ENCODE assay signal across 18 cellular contexts in the genomic region with DNA sequence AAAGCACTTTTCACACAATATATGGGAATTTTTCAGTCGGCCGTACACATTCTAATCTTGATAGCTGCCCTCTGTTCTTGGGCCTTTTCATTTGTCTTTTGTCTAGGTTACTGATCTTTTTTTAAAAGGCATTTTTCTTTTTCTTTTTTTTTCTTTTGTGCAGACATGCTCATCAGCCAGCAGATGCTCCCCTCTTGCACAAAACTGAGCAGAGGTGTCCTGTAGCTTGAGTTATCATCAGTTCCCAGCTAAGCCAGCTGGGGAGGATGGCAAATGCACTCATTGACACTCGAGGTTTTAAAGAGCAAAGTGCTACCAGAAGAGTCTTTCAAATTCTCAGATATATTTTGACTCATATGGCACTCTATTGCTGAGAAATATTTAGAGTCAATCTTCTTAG.
DNase-seq lines count a peak whose midpoint lies in the region; ATAC-seq, FAIRE-seq and TF ChIP-seq lines count a peak whose summit lies in the region.
"Had no signal": no experiment of that assay in that cellular context is flagged by ENCODE, and none has a peak within 500 bp of the region (broad histone marks: within the 10 kb centered on the region; RNA-seq: fewer than 3 reads in every experiment).

No MANE protein-coding gene starts in this region.

- ATAC-seq in HG03280 (IDR thresholded peaks at IDR 0.05; ENCODE audit: unreplicated experiment) (no peak), GM21360 (IDR thresholded peaks at IDR 0.05; ENCODE audit: unreplicated experiment) (no peak)
- ATAC-seq: HepG2 had no signal

- H3K79me2 ChIP-seq in hepatocyte, result no peaks in the 10 kb centered on the region

- H3K4me2 ChIP-seq in hepatocyte, result no peak overlapping the region

- H3K36me3 ChIP-seq in hepatocyte (replicated peaks; ENCODE audit: insufficient read depth, low read depth), result no peaks in the 10 kb centered on the region
- H3K36me3 ChIP-seq: brain microvascular endothelial cell had no signal

- TF ChIP-seq POLR2A in GM12892 (IDR thresholded peaks at IDR 0.05; ENCODE audit: low read depth, low read length), result no peak

- FAIRE-seq in GM12892 (lab: Jason Lieb, UNC), result no peak
- FAIRE-seq: G401.6, GM12891, HepG2, islet of Langerhans had no signal

- no peak overlapping the region for H3K4me3 ChIP-seq in hepatocyte

- no peaks in the 10 kb centered on the region for H3K4me1 ChIP-seq in hepatocyte (ENCODE audit: insufficient read depth)

- no peaks in the 10 kb centered on the region for H4K20me1 ChIP-seq in hepatocyte (ENCODE audit: insufficient read depth, poor library complexity, severe bottlenecking)

- TF ChIP-seq CTCF in hepatocyte (IDR thresholded peaks at IDR 0.05; ENCODE audit: poor library complexity), result peak; percentile 42

- no peaks in the 10 kb centered on the region for H3K9me2 ChIP-seq in hepatocyte (replicated peaks; ENCODE audit: insufficient read depth)

- WGBS in hepatocyte (ENCODE audit: low lambda C conversion rate, missing lambda C conversion rate), result 49% methylated on average over 3 of the region's 3 CpGs

- H2AFZ ChIP-seq in hepatocyte, result no peak overlapping the region

- no peak overlapping the region for H3K27ac ChIP-seq in hepatocyte
- H3K27ac ChIP-seq: brain microvascular endothelial cell had no signal

- no peaks in the 10 kb centered on the region for H3K27me3 ChIP-seq in hepatocyte
- H3K27me3 ChIP-seq: brain microvascular endothelial cell had no signal

- DNase-seq in Ammon's horn (ENCODE audit: low spot score), result peak; percentile 33
- peak; percentile 9 for DNase-seq in NCI-H1092 (lab: John Stamatoyannopoulos, UW)
- peak; percentile 46 for DNase-seq in OCI-M1 (lab: John Stamatoyannopoulos, UW)
- no peak for DNase-seq in hepatocyte (ENCODE audit: low spot score)
- DNase-seq in AG08396 (ENCODE audit: low spot score), result no peak
- DNase-seq in GM12892 (ENCODE audit: insufficient read length), result no peak
- DNase-seq: activated CD4-positive, alpha-beta T cell treated with anti-CD3 and anti-CD28 coated beads, Interleukin-2, amount 50 U/mL, for 1 hour; activated T-cell treated with anti-CD3 and anti-CD28 coated beads, Interleukin-2, amount 50 U/mL, for 24 hours; brain microvascular endothelial cell; CD8-positive, alpha-beta memory T cell; MM.1S; T1000 had no signal

- H3K9me3 ChIP-seq in hepatocyte (ENCODE audit: low read depth), result no peaks in the 10 kb centered on the region

Comparison
In these comparisons a context has a peak if more than half of its experiments do, and no peak if none do; other contexts are left out.
1. DNase-seq: peak in Ammon's horn (single experiment), NCI-H1092 (single experiment) and OCI-M1 (single experiment); none in hepatocyte (single experiment), AG08396 (single experiment) and GM12892 (single experiment).